In the genomic region with DNA sequence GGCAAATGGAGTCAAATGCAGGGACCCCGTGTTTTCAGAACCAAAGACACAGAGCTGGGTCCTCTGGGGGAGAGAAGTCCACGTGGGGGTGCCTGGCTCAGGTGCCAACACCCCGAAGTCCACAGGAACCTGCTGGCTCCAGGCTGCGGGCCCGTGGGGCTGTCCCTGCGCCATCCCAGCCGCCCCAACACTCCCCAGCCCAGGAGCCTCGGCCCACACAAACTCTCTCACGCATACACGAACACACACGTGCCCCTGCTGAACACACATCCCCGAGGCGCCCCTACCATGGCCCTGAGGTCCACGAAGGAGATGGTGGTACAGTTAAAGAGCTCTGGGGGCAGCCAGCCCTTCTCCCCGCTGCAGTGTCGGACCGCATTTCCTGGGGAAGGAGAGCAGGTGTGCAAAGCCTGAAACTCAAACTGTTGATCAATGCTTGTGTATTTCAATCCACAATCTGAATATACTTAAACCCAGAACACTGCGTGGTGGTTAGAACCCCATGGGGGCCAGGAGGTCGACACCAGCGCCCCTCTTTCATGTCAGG, we compare ENCODE assay signal across 2 cellular contexts.
TF ChIP-seq lines count a peak whose summit lies in the region.

No MANE protein-coding gene starts in this region.

TF ChIP-seq in IMR-90, 13 proteins besides CTCF, POLR2A, EP300 and RAD21:
- TF ChIP-seq CEBPB (IDR thresholded peaks at IDR 0.05; ENCODE audit: low read depth, low read length), result no peak
- no peak for TF ChIP-seq CHD1 (IDR thresholded peaks at IDR 0.05; ENCODE audit: low read depth, low read length)
- TF ChIP-seq MXI1 (IDR thresholded peaks at IDR 0.05; ENCODE audit: borderline replicate concordance, low read depth, low read length), result no peak
- TF ChIP-seq RFX5 (IDR thresholded peaks at IDR 0.05; ENCODE audit: low read depth, low read length), result no peak
- TF ChIP-seq MAFK (IDR thresholded peaks at IDR 0.05; ENCODE audit: low read depth, low read length), result no peak
- TF ChIP-seq RCOR1 (IDR thresholded peaks at IDR 0.05; ENCODE audit: insufficient replicate concordance, low read length), result no peak
- TF ChIP-seq, protein P1, sequence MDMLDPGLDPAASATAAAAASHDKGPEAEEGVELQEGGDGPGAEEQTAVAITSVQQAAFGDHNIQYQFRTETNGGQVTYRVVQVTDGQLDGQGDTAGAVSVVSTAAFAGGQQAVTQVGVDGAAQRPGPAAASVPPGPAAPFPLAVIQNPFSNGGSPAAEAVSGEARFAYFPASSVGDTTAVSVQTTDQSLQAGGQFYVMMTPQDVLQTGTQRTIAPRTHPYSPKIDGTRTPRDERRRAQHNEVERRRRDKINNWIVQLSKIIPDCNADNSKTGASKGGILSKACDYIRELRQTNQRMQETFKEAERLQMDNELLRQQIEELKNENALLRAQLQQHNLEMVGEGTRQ (IDR thresholded peaks at IDR 0.05; ENCODE audit: low read depth, low read length), result no peak
- TF ChIP-seq, protein P2, sequence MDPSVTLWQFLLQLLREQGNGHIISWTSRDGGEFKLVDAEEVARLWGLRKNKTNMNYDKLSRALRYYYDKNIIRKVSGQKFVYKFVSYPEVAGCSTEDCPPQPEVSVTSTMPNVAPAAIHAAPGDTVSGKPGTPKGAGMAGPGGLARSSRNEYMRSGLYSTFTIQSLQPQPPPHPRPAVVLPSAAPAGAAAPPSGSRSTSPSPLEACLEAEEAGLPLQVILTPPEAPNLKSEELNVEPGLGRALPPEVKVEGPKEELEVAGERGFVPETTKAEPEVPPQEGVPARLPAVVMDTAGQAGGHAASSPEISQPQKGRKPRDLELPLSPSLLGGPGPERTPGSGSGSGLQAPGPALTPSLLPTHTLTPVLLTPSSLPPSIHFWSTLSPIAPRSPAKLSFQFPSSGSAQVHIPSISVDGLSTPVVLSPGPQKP (IDR thresholded peaks at IDR 0.05; ENCODE audit: borderline replicate concordance, low read depth, low read length), result no peak
- TF ChIP-seq BHLHE40 (IDR thresholded peaks at IDR 0.05; ENCODE audit: low read depth, low read length), result no peak

TF ChIP-seq in K562, 482 proteins besides CTCF, POLR2A, EP300 and RAD21:
- TF ChIP-seq, protein P3, sequence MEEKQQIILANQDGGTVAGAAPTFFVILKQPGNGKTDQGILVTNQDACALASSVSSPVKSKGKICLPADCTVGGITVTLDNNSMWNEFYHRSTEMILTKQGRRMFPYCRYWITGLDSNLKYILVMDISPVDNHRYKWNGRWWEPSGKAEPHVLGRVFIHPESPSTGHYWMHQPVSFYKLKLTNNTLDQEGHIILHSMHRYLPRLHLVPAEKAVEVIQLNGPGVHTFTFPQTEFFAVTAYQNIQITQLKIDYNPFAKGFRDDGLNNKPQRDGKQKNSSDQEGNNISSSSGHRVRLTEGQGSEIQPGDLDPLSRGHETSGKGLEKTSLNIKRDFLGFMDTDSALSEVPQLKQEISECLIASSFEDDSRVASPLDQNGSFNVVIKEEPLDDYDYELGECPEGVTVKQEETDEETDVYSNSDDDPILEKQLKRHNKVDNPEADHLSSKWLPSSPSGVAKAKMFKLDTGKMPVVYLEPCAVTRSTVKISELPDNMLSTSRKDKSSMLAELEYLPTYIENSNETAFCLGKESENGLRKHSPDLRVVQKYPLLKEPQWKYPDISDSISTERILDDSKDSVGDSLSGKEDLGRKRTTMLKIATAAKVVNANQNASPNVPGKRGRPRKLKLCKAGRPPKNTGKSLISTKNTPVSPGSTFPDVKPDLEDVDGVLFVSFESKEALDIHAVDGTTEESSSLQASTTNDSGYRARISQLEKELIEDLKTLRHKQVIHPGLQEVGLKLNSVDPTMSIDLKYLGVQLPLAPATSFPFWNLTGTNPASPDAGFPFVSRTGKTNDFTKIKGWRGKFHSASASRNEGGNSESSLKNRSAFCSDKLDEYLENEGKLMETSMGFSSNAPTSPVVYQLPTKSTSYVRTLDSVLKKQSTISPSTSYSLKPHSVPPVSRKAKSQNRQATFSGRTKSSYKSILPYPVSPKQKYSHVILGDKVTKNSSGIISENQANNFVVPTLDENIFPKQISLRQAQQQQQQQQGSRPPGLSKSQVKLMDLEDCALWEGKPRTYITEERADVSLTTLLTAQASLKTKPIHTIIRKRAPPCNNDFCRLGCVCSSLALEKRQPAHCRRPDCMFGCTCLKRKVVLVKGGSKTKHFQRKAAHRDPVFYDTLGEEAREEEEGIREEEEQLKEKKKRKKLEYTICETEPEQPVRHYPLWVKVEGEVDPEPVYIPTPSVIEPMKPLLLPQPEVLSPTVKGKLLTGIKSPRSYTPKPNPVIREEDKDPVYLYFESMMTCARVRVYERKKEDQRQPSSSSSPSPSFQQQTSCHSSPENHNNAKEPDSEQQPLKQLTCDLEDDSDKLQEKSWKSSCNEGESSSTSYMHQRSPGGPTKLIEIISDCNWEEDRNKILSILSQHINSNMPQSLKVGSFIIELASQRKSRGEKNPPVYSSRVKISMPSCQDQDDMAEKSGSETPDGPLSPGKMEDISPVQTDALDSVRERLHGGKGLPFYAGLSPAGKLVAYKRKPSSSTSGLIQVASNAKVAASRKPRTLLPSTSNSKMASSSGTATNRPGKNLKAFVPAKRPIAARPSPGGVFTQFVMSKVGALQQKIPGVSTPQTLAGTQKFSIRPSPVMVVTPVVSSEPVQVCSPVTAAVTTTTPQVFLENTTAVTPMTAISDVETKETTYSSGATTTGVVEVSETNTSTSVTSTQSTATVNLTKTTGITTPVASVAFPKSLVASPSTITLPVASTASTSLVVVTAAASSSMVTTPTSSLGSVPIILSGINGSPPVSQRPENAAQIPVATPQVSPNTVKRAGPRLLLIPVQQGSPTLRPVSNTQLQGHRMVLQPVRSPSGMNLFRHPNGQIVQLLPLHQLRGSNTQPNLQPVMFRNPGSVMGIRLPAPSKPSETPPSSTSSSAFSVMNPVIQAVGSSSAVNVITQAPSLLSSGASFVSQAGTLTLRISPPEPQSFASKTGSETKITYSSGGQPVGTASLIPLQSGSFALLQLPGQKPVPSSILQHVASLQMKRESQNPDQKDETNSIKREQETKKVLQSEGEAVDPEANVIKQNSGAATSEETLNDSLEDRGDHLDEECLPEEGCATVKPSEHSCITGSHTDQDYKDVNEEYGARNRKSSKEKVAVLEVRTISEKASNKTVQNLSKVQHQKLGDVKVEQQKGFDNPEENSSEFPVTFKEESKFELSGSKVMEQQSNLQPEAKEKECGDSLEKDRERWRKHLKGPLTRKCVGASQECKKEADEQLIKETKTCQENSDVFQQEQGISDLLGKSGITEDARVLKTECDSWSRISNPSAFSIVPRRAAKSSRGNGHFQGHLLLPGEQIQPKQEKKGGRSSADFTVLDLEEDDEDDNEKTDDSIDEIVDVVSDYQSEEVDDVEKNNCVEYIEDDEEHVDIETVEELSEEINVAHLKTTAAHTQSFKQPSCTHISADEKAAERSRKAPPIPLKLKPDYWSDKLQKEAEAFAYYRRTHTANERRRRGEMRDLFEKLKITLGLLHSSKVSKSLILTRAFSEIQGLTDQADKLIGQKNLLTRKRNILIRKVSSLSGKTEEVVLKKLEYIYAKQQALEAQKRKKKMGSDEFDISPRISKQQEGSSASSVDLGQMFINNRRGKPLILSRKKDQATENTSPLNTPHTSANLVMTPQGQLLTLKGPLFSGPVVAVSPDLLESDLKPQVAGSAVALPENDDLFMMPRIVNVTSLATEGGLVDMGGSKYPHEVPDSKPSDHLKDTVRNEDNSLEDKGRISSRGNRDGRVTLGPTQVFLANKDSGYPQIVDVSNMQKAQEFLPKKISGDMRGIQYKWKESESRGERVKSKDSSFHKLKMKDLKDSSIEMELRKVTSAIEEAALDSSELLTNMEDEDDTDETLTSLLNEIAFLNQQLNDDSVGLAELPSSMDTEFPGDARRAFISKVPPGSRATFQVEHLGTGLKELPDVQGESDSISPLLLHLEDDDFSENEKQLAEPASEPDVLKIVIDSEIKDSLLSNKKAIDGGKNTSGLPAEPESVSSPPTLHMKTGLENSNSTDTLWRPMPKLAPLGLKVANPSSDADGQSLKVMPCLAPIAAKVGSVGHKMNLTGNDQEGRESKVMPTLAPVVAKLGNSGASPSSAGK (IDR thresholded peaks at IDR 0.05), result 0 out of 2 replicates have a peak, but pooled peaks have one; percentile 0
- no peak for TF ChIP-seq NFE2L1 (tag; IDR thresholded peaks at IDR 0.05; ENCODE audit: borderline replicate concordance, low read depth)
